ENCODE assay signal across 21 cellular contexts in genomic region chr14:75840911-75841310, GRCh38.
DNase-seq lines count a peak whose midpoint lies in the region; ATAC-seq and TF ChIP-seq lines count a peak whose summit lies in the region.
"Had no signal": no experiment of that assay in that cellular context is flagged by ENCODE, and none has a peak within 500 bp of the region (broad histone marks: within the 10 kb centered on the region; RNA-seq: fewer than 3 reads in every experiment).

No MANE protein-coding gene starts in this region.

- no peaks in the 10 kb centered on the region for H3K27me3 ChIP-seq in GM23338 (ENCODE audit: insufficient read depth)
- no peaks in the 10 kb centered on the region for H3K27me3 ChIP-seq in mesenchymal stem cell (ENCODE audit: control insufficient read depth in 1 of 2, insufficient read depth in 1 of 2, low read length in 2 of 2)
- no peaks in the 10 kb centered on the region for H3K27me3 ChIP-seq in HAP-1 (ENCODE audit: low read depth)
- H3K27me3 ChIP-seq: BE2C; BLaER1 treated with 17β-estradiol and CSF1 and Interleukin-3, amounts not matched to agents 10 nM and 100 nM had no signal

- H3K36me3 Mint-ChIP-seq in GM23338 (ENCODE audit: low read depth) (peaks cover 16% of the 10 kb centered on the region; the same call in 2 of the 3 replicates), WTC11 (peaks cover 22% of the 10 kb centered on the region)

- no peak overlapping the region for H2BK120ac ChIP-seq in mesenchymal stem cell (ENCODE audit: low read depth, low read length)

- 0 out of 2 replicates have a peak overlapping the region, but pooled peaks have one; percentile 32 for H3K27ac Mint-ChIP-seq in GM23338
- peak overlapping the region; percentile 13; the same call in 1 of the 2 replicates for H3K27ac Mint-ChIP-seq in WTC11
- H3K27ac Mint-ChIP-seq: CD4-positive, alpha-beta T cell; CD8-positive, alpha-beta memory T cell had no signal

- no peaks in the 10 kb centered on the region; the same call in 1 of the 2 replicates for H4K20me1 ChIP-seq in GM23338 (replicated peaks; ENCODE audit: insufficient read depth)
- H4K20me1 ChIP-seq: BLaER1 treated with 17β-estradiol and CSF1 and Interleukin-3, amounts not matched to agents 10 nM and 100 nM had no signal

- H3K4ac ChIP-seq in mesenchymal stem cell (ENCODE audit: low read depth in 1 of 2, low read length in 2 of 2), result no peak overlapping the region

- no peak overlapping the region for H3K4me3 Mint-ChIP-seq in GM23338
- H3K4me3 Mint-ChIP-seq in WTC11, result no peak overlapping the region
- H3K4me3 Mint-ChIP-seq: CD14-positive monocyte; CD4-positive, alpha-beta T cell; CD8-positive, alpha-beta memory T cell had no signal

- no peak overlapping the region for H2BK5ac ChIP-seq in mesenchymal stem cell (ENCODE audit: low read depth, low read length, poor library complexity, severe bottlenecking)

- no peak overlapping the region for H2BK15ac ChIP-seq in mesenchymal stem cell (ENCODE audit: low read depth, poor library complexity, severe bottlenecking)

- no peak overlapping the region for H3K23ac ChIP-seq in mesenchymal stem cell (ENCODE audit: low read length in 2 of 2)

- 93% methylated on average over 4 of the region's 5 CpGs for WGBS in mesenchymal stem cell

- H3F3A ChIP-seq in GM23338 (replicated peaks; ENCODE audit: low read depth), result no peaks in the 10 kb centered on the region

- no peak overlapping the region for H2BK12ac ChIP-seq in mesenchymal stem cell (ENCODE audit: low read length in 2 of 2)

- H3K4me1 Mint-ChIP-seq in GM23338, result peaks cover 27% of the 10 kb centered on the region
- peaks cover 20% of the 10 kb centered on the region for H3K4me1 Mint-ChIP-seq in WTC11
- H3K4me1 Mint-ChIP-seq: CD14-positive monocyte; CD8-positive, alpha-beta memory T cell had no signal

- peak overlapping the region; percentile 62 for H2AK5ac ChIP-seq in mesenchymal stem cell (ENCODE audit: low read length, severe bottlenecking)

- in situ Hi-C loops in HAP-1 (cut with MboI; ENCODE audit: low sequenced_read_pairs), result no loop called here

- TF ChIP-seq CTCF in GM23338 (conservative IDR thresholded peaks at IDR 0.05; ENCODE audit: low read depth in 2 of 2), result no peak
- no peak for TF ChIP-seq CTCF in WTC11 (IDR thresholded peaks at IDR 0.05)

- H4K91ac ChIP-seq in mesenchymal stem cell (ENCODE audit: low read length), result no peak overlapping the region

- no peak overlapping the region for H3K18ac ChIP-seq in mesenchymal stem cell (ENCODE audit: low read depth in 1 of 2, low read length in 2 of 2)

- no peaks in the 10 kb centered on the region for H3K9me2 ChIP-seq in GM23338 (ENCODE audit: insufficient read depth)

- no peak overlapping the region for H4K8ac ChIP-seq in mesenchymal stem cell (ENCODE audit: low read length)

- ATAC-seq in GM23338, result peak; percentile 85
- ATAC-seq in WTC11, result peak; percentile 64
- ATAC-seq in HG03460 (IDR thresholded peaks at IDR 0.05; ENCODE audit: unreplicated experiment), result no peak
- no peak for ATAC-seq in HG03457 (IDR thresholded peaks at IDR 0.05; ENCODE audit: unreplicated experiment)
- ATAC-seq: A549 had no signal

- H3K4me3 ChIP-seq in GM23338 (no peak overlapping the region), mesenchymal stem cell (ENCODE audit: insufficient read depth in 1 of 2, low read depth in 1 of 2, low read length in 2 of 2) (no peak overlapping the region), HAP-1 (no peak overlapping the region)
- H3K4me3 ChIP-seq: A549; BLaER1 treated with 17β-estradiol and CSF1 and Interleukin-3, amounts not matched to agents 10 nM and 100 nM had no signal

- peaks cover 6% of the 10 kb centered on the region for H3K79me1 ChIP-seq in mesenchymal stem cell (replicated peaks; ENCODE audit: low read length, poor library complexity, severe bottlenecking)

- H2AFZ ChIP-seq in GM23338, result no peak overlapping the region
- no peak overlapping the region for H2AFZ ChIP-seq in mesenchymal stem cell (ENCODE audit: low read depth, low read length)

- no peaks in the 10 kb centered on the region for H3K27me3 Mint-ChIP-seq in GM23338 (ENCODE audit: insufficient read depth, low read depth, poor library complexity)
- H3K27me3 Mint-ChIP-seq in WTC11 (ENCODE audit: low read depth), result no peaks in the 10 kb centered on the region
- H3K27me3 Mint-ChIP-seq: CD4-positive, alpha-beta T cell; CD8-positive, alpha-beta memory T cell had no signal

- H3K9me3 Mint-ChIP-seq in GM23338, result no peaks in the 10 kb centered on the region
- peaks cover 10% of the 10 kb centered on the region for H3K9me3 Mint-ChIP-seq in WTC11
- H3K9me3 Mint-ChIP-seq: CD4-positive, alpha-beta T cell had no signal

- H3K9me3 ChIP-seq in mesenchymal stem cell (ENCODE audit: control insufficient read depth, low read length), result no peaks in the 10 kb centered on the region
- H3K9me3 ChIP-seq in HAP-1, result no peaks in the 10 kb centered on the region
- H3K9me3 ChIP-seq: A549, BE2C had no signal

- H3K36me3 ChIP-seq in GM23338 (ENCODE audit: insufficient read depth), result no peaks in the 10 kb centered on the region
- peaks cover 7 to 9% of the 10 kb centered on the region in 2 experiments for H3K36me3 ChIP-seq in mesenchymal stem cell (ENCODE audit: control insufficient read depth in 1 of 2, insufficient read depth in 2 of 2, low read depth in 1 of 2, low read length in 2 of 2)
- H3K36me3 ChIP-seq in HAP-1 (replicated peaks), result no peaks in the 10 kb centered on the region

- H3K14ac ChIP-seq in mesenchymal stem cell (ENCODE audit: low read length in 2 of 2), result no peak overlapping the region

- H3K4me1 ChIP-seq in GM23338 (ENCODE audit: insufficient read depth) (peaks cover 15% of the 10 kb centered on the region; the same call in 1 of the 2 replicates), mesenchymal stem cell (ENCODE audit: control insufficient read depth, insufficient read depth, low read depth, low read length) (peaks cover 2% of the 10 kb centered on the region), HAP-1 (no peaks in the 10 kb centered on the region)
- H3K4me1 ChIP-seq: A549; BE2C; BLaER1 treated with 17β-estradiol and CSF1 and Interleukin-3, amounts not matched to agents 10 nM and 100 nM had no signal

- POLR2A ChIA-PET in WTC11 (lab: Charles Lee), result no interaction called here

- H3K4me2 ChIP-seq in GM23338 (no peak overlapping the region), mesenchymal stem cell (ENCODE audit: low read length, poor library complexity, severe bottlenecking) (no peak overlapping the region)
- H3K4me2 ChIP-seq: A549; BLaER1 treated with 17β-estradiol and CSF1 and Interleukin-3, amounts not matched to agents 10 nM and 100 nM had no signal

- H3K27ac ChIP-seq in GM23338 (ENCODE audit: low read depth) (no peak overlapping the region), mesenchymal stem cell (ENCODE audit: low read length, poor library complexity, severe bottlenecking) (no peak overlapping the region)
- H3K27ac ChIP-seq: A549; BLaER1 treated with 17β-estradiol and CSF1 and Interleukin-3, amounts not matched to agents 10 nM and 100 nM had no signal

- H3K79me2 ChIP-seq in GM23338 (replicated peaks; ENCODE audit: insufficient read depth), result no peaks in the 10 kb centered on the region

- CTCF ChIA-PET in WTC11 (lab: Charles Lee), result no interaction called here

- H3K9ac ChIP-seq in mesenchymal stem cell (ENCODE audit: low read length), result no peak overlapping the region
- H3K9ac ChIP-seq: BLaER1 treated with 17β-estradiol and CSF1 and Interleukin-3, amounts not matched to agents 10 nM and 100 nM had no signal

- peak; percentile 21 for DNase-seq in GM23338 (ENCODE audit: low spot score)
- no peak for DNase-seq in WTC11 (ENCODE audit: low spot score)
- no peak for DNase-seq in mesenchymal stem cell
- DNase-seq in HAP-1 (ENCODE audit: low spot score in 2 of 2), result no peak
- DNase-seq in NCI-H128 (lab: John Stamatoyannopoulos, UW; ENCODE audit: unreplicated experiment), result no peak
- DNase-seq: 8988T; ACHN; AML-193; BE2C; Calu3; CD4-positive, alpha-beta T cell; CD8-positive, alpha-beta memory T cell; DMS53; DMS79 treated with DMSO at 0.1 percent for 48 hours; GF-D8; GOT3 had no signal

TF ChIP-seq in WTC11, 78 proteins besides CTCF, POLR2A, EP300 and RAD21 (continues in another document):
- no peak for TF ChIP-seq PRDM15 (CRISPR knock-in tag; IDR thresholded peaks at IDR 0.05)
- no peak for TF ChIP-seq ERG (CRISPR knock-in tag; IDR thresholded peaks at IDR 0.05)

Comparison
In these comparisons a context has a peak if more than half of its experiments do, and no peak if none do; other contexts are left out.
1. ATAC-seq: peak in GM23338 (single experiment) and WTC11 (single experiment); none in HG03460 (single experiment) and HG03457 (single experiment).